Comparison of ENCODE assay signal across 8 cellular contexts in genomic region chr17:40191237-40192208, GRCh38.
DNase-seq lines count a peak whose midpoint lies in the region; ATAC-seq and TF ChIP-seq lines count a peak whose summit lies in the region.

No MANE protein-coding gene starts in this region.

- H2AFZ ChIP-seq in OCI-LY3 (ENCODE audit: low read depth, low read length): peak overlapping the region; percentile 86

- peak overlapping the region; percentile 96 for H3K4me2 ChIP-seq in OCI-LY3 (ENCODE audit: low read length)

- H3K27ac Mint-ChIP-seq in nephron: peak overlapping the region in 1 of 3 experiments; percentile 45

- TF ChIP-seq CTCF in GM13977 (IDR thresholded peaks at IDR 0.05; ENCODE audit: extremely low read depth, insufficient read depth, missing control alignments): peak; percentile 80
- peak; percentile 83 for TF ChIP-seq CTCF in OCI-LY3 (IDR thresholded peaks at IDR 0.05; ENCODE audit: low read depth, low read length)
- TF ChIP-seq CTCF in nephron (IDR thresholded peaks at IDR 0.05; ENCODE audit: unreplicated experiment in 3 of 3): peak; percentile 49 to 68 (median 61)

- DNase-seq in GM13977 (ENCODE audit: low spot score): peak; percentile 87
- peak; percentile 44 to 45 for DNase-seq in activated T-helper 1 cell treated with anti-CD3 and anti-CD28 coated beads, Interleukin-2, amount 50 U/mL, for 16 hours (ENCODE audit: low read depth in 1 of 2, low spot score in 1 of 2)
- DNase-seq in fibroblast of the conjunctiva (ENCODE audit: low read depth): peak; percentile 44
- DNase-seq in stimulated activated naive CD8-positive, alpha-beta T cell treated with anti-CD3 and anti-CD28 coated beads, Interleukin-15, Interleukin-2, amounts not matched to agents 100 U/mL and 50 U/mL, for 24 hours: peak; percentile 79

- no peaks in the 10 kb centered on the region for H3K9me3 ChIP-seq in OCI-LY3 (ENCODE audit: insufficient read depth, low read length)

- peaks cover 3% of the 10 kb centered on the region for H3K27me3 Mint-ChIP-seq in nephron (ENCODE audit: low read depth)

- H3K27ac ChIP-seq in OCI-LY3 (ENCODE audit: low read length): no peak overlapping the region

- H3K27me3 ChIP-seq in OCI-LY3 (ENCODE audit: low read depth, low read length): no peaks in the 10 kb centered on the region

- in situ Hi-C loops in GM13977 (cut with MboI; ENCODE audit: low pct_unique_long_range_greater_than_20kb, low sequenced_read_pairs, unreplicated experiment): no loop called here

- peak; percentile 61 for ATAC-seq in HG03135 (IDR thresholded peaks at IDR 0.05; ENCODE audit: unreplicated experiment)
- ATAC-seq in stimulated activated naive CD8-positive, alpha-beta T cell treated with anti-CD3 and anti-CD28 coated beads, Interleukin-15, Interleukin-2, amounts not matched to agents 100 U/mL and 50 U/mL, for 24 hours: peak; percentile 89
- ATAC-seq in HG03469 (IDR thresholded peaks at IDR 0.05; ENCODE audit: unreplicated experiment): no peak

- no peaks in the 10 kb centered on the region for H3K9me3 Mint-ChIP-seq in nephron

- peak overlapping the region; percentile 92 for H3K4me3 ChIP-seq in OCI-LY3 (ENCODE audit: low read length)

- H3K4me1 Mint-ChIP-seq in nephron: peaks cover 25% of the 10 kb centered on the region

- H3K4me1 ChIP-seq in OCI-LY3 (ENCODE audit: low read length): peaks cover 16% of the 10 kb centered on the region

- H3K36me3 Mint-ChIP-seq in nephron (ENCODE audit: low read depth): peaks cover 24% of the 10 kb centered on the region

- H4K20me1 ChIP-seq in OCI-LY3 (ENCODE audit: insufficient read depth, low read length): no peaks in the 10 kb centered on the region

- peak overlapping the region; percentile 87 to 89 (median 88) for H3K4me3 Mint-ChIP-seq in nephron

- H3K9ac ChIP-seq in OCI-LY3 (ENCODE audit: low read length): peak overlapping the region; percentile 69

- no peaks in the 10 kb centered on the region for H3K36me3 ChIP-seq in OCI-LY3 (replicated peaks; ENCODE audit: low read depth, low read length)

- no peaks in the 10 kb centered on the region for H3K79me2 ChIP-seq in OCI-LY3 (ENCODE audit: low read length)
